10 cellular contexts compared by ENCODE assay signal in the genomic region with DNA sequence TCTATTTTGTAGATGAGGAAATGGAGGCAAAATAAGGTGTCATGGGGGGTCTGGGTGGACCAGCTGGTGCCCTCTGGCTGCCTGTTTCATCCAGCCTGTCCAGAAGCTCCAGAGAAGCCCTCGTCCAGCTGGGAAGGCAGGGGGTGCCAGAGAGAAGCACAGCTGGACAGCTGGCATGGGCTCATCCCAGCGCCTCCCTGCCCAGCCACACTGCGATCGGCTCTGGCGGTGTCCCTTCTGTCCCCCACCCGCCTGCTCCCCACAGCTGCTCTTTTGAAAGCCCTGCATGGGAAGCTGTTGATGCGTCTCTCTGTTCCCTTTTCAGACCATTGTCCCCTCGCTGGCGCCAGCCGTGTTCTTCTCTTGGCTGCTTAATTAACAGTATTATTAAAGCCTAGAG.
DNase-seq lines count a peak whose midpoint lies in the region; ATAC-seq and TF ChIP-seq lines count a peak whose summit lies in the region.
"Had no signal": no experiment of that assay in that cellular context is flagged by ENCODE, and none has a peak within 500 bp of the region (broad histone marks: within the 10 kb centered on the region; RNA-seq: fewer than 3 reads in every experiment).

No MANE protein-coding gene starts in this region.

- no peak overlapping the region for H3K4me3 ChIP-seq in lung

- H3K27me3 ChIP-seq in lung (ENCODE audit: control insufficient read depth, insufficient read depth), result no peaks in the 10 kb centered on the region

- CTCF ChIA-PET in HEK293T (lab: Yijun Ruan, JAX), result no interaction called here

- peak; percentile 0 for DNase-seq in stimulated activated CD4-positive, alpha-beta T cell treated with anti-CD3 and anti-CD28 coated beads, Interleukin-12 subunit alpha, Interleukin-12 subunit beta, amount 100 ng/mL, for 4 hours
- DNase-seq in stimulated activated CD4-positive, alpha-beta T cell treated with anti-CD3 and anti-CD28 coated beads, Interleukin-2, amount 100 ng/mL, for 48 hours, result no peak
- DNase-seq in caudate nucleus (lab: John Stamatoyannopoulos, UW) (peak in 57 of 61 donors; percentile 20 to 92 (median 73)), lung (ENCODE audit: low spot score) (no peak), HK-2 (ENCODE audit: unreplicated experiment) (no peak), iPS-NIHi11 (ENCODE audit: low spot score) (no peak), HEK293T (ENCODE audit: extremely low spot score) (no peak)
- DNase-seq: foreskin melanocyte, NCI-H2029 treated with DMSO at 0.1 percent for 48 hours had no signal

- 45 to 58% methylated on average over 10 of the region's 10 CpGs for WGBS in lung, 2 donors

- peak; percentile 31 for TF ChIP-seq CTCF in lung (IDR thresholded peaks at IDR 0.05; ENCODE audit: control extremely low read depth, extremely low read depth)

- H3K4me1 ChIP-seq in lung (ENCODE audit: control insufficient read depth in 2 of 2, insufficient read depth in 2 of 2, low read length in 2 of 2), result peaks cover 8 to 12% of the 10 kb centered on the region in 2 donors

- no peaks in the 10 kb centered on the region for H3K36me3 ChIP-seq in lung (ENCODE audit: control insufficient read depth in 2 of 2, insufficient read depth in 2 of 2, low read length in 2 of 2)

- H3K27ac ChIP-seq in caudate nucleus (ENCODE audit: low read depth, low read length) (peak overlapping the region; percentile 59), lung (ENCODE audit: low read depth in 1 of 2, low read length in 1 of 2) (peak overlapping the region in 1 of 2 donors; percentile 40)

- POLR2A ChIA-PET in HEK293T (lab: Yijun Ruan, JAX), result no interaction called here

- ATAC-seq in lung (ENCODE audit: insufficient read depth, low FRiP score), result no peak
- ATAC-seq in HG02973 (IDR thresholded peaks at IDR 0.05; ENCODE audit: unreplicated experiment), result no peak

- peaks cover 0 to 6% of the 10 kb centered on the region in 2 donors for H3K9me3 ChIP-seq in lung (ENCODE audit: control insufficient read depth in 2 of 2, insufficient read depth in 1 of 2, low read length in 1 of 2)

TF ChIP-seq in HEK293T, 16 proteins besides CTCF, POLR2A, EP300 and RAD21:
- TF ChIP-seq PKNOX1 (IDR thresholded peaks at IDR 0.05), result no peak
- no peak for TF ChIP-seq ZNF384 (IDR thresholded peaks at IDR 0.05)
- TF ChIP-seq FOXK2 (IDR thresholded peaks at IDR 0.05), result no peak
- no peak for TF ChIP-seq LEF1 (IDR thresholded peaks at IDR 0.05; ENCODE audit: borderline replicate concordance)
- TF ChIP-seq ARNT (IDR thresholded peaks at IDR 0.05), result no peak
- no peak for TF ChIP-seq HDGF (IDR thresholded peaks at IDR 0.05; ENCODE audit: borderline replicate concordance)
- no peak for TF ChIP-seq BHLHE40 (IDR thresholded peaks at IDR 0.05; ENCODE audit: borderline replicate concordance)
- TF ChIP-seq L3MBTL2 (conservative IDR thresholded peaks at IDR 0.05), result no peak
- no peak for TF ChIP-seq NFRKB (IDR thresholded peaks at IDR 0.05)
- no peak for TF ChIP-seq CTBP1 (IDR thresholded peaks at IDR 0.05; ENCODE audit: borderline replicate concordance)
- TF ChIP-seq TARDBP (IDR thresholded peaks at IDR 0.05), result no peak
TF ChIP-seq in HEK293T: peak in this region for 0.

Comparison
In these comparisons a context has a peak if more than half of its experiments do, and no peak if none do; other contexts are left out.
1. DNase-seq: peak in stimulated activated CD4-positive, alpha-beta T cell treated with anti-CD3 and anti-CD28 coated beads, Interleukin-12 subunit alpha, Interleukin-12 subunit beta, amount 100 ng/mL, for 4 hours (single experiment) and caudate nucleus (57 of 61); none in stimulated activated CD4-positive, alpha-beta T cell treated with anti-CD3 and anti-CD28 coated beads, Interleukin-2, amount 100 ng/mL, for 48 hours (0 of 2), lung (single experiment), HK-2 (single experiment), iPS-NIHi11 (single experiment) and HEK293T (single experiment).